Comparison of ENCODE assay signal across 8 cellular contexts in the genomic region with DNA sequence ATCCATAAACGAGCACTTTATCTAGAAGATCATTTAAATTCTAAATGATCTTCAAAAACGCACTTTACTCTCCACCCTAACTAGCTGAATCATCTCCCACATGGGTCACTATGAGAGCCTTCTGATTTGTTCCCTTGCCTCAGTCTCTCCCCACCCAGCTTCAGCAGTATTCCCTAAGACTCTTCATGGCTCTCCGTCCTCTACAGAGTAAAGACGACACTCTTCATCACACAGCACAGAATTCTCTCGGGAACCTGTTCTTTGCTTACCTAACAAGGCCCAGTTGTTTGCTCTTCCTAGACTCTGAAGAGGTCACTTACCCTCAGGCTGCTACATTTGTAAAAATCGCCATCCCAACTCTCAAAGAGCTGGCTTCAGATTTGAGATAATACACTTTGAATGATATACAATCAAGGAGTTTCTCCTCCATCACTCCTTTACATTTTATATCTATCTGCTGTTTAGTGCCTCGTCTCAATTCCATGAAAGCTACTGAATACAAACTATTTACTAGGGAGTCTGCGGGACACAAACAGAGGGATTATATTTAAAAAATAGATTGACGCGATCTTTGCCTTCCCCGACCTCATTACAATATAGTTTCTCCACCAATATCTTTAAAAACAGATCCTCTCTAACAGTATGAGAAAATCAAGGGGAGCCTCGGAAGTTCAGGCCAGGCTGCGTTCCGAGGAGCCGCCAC. TPM values are rescaled to one million over a fixed set of nuclear protein-coding genes. Genes with fewer than 3 reads are reported as not detected.
DNase-seq lines count a peak whose midpoint lies in the region; ATAC-seq and TF ChIP-seq lines count a peak whose summit lies in the region.

No MANE protein-coding gene starts in this region.

- POLR2A ChIA-PET in Caco-2 (lab: Charles Lee), result interaction anchor here (0.6 to 2.1 kb wide), 3 partner anchors 18 to 1155 kb away, joined by 4 to 11 read pairs (median 5); a partner anchor contains a TSS

- H3K4me2 ChIP-seq in MM.1S (ENCODE audit: low read depth, low read length), result peak overlapping the region; percentile 82

- H3K36me3 ChIP-seq in Caco-2 (ENCODE audit: control insufficient read depth, insufficient read depth, low read length) (no peaks in the 10 kb centered on the region), MM.1S (replicated peaks; ENCODE audit: insufficient read depth, low read length) (no peaks in the 10 kb centered on the region; the same call in 1 of the 2 replicates)

- H3K9me3 ChIP-seq in Caco-2, result no peaks in the 10 kb centered on the region
- H3K9me3 ChIP-seq in MM.1S (replicated peaks; ENCODE audit: insufficient read depth, low read length), result no peaks in the 10 kb centered on the region

- no peaks in the 10 kb centered on the region for H3K9me3 Mint-ChIP-seq in Caco-2 (ENCODE audit: unreplicated experiment)
- H3K9me3 Mint-ChIP-seq in chondrocyte (ENCODE audit: low read depth), result no peaks in the 10 kb centered on the region
- no peaks in the 10 kb centered on the region for H3K9me3 Mint-ChIP-seq in natural killer cell

- H3K27ac Mint-ChIP-seq in Caco-2 (ENCODE audit: unreplicated experiment), result peak overlapping the region; percentile 93
- peak overlapping the region; percentile 99 for H3K27ac Mint-ChIP-seq in chondrocyte (ENCODE audit: unreplicated experiment)
- H3K27ac Mint-ChIP-seq in natural killer cell, result peak overlapping the region; percentile 93 to 97

- TSS peak; percentile 86 for BruUV-seq in Caco-2 (replicated peaks; lab: Mats Ljungman, UMichigan)

- ATAC-seq in natural killer cell (no peak), HG02981 (IDR thresholded peaks at IDR 0.05; ENCODE audit: unreplicated experiment) (no peak), HG03439 (IDR thresholded peaks at IDR 0.05; ENCODE audit: unreplicated experiment) (no peak)

- peaks cover 5% of the 10 kb centered on the region; the same call in 1 of the 2 replicates for H3F3A ChIP-seq in MM.1S (ENCODE audit: insufficient read depth, low read length)

- intact Hi-C loops in Caco-2 (cut with micrococcal nuclease; ENCODE audit: unreplicated experiment), result loop anchor here (2.0 to 5.0 kb wide), 2 partner anchors 138 to 559 kb away; a partner anchor contains a TSS
- intact Hi-C loops in natural killer cell (cut with micrococcal nuclease), result loop anchor here (1.0 to 10.0 kb wide), 3 partner anchors 18 to 435 kb away; a partner anchor contains a TSS

- H3K36me3 Mint-ChIP-seq in Caco-2 (ENCODE audit: insufficient read depth, unreplicated experiment), result peaks cover 19% of the 10 kb centered on the region
- peaks cover 4% of the 10 kb centered on the region for H3K36me3 Mint-ChIP-seq in chondrocyte (ENCODE audit: low read depth)
- H3K36me3 Mint-ChIP-seq in natural killer cell, result no peaks in the 10 kb centered on the region

- peaks cover 10% of the 10 kb centered on the region for H3K4me1 Mint-ChIP-seq in Caco-2 (ENCODE audit: low read depth, unreplicated experiment)
- H3K4me1 Mint-ChIP-seq in chondrocyte (ENCODE audit: low read depth), result peaks cover 30% of the 10 kb centered on the region
- H3K4me1 Mint-ChIP-seq in natural killer cell, result peaks cover 38 to 42% of the 10 kb centered on the region in 2 donors

- peak overlapping the region; percentile 75 for H3K4me3 ChIP-seq in Caco-2 (ENCODE audit: low read depth, low read length)
- peak overlapping the region; percentile 73 for H3K4me3 ChIP-seq in MM.1S (ENCODE audit: low read length)

- no peaks in the 10 kb centered on the region for H3K27me3 Mint-ChIP-seq in Caco-2 (ENCODE audit: insufficient read depth, unreplicated experiment)
- H3K27me3 Mint-ChIP-seq in chondrocyte (ENCODE audit: low read depth), result no peaks in the 10 kb centered on the region
- no peaks in the 10 kb centered on the region for H3K27me3 Mint-ChIP-seq in natural killer cell (ENCODE audit: low read depth in 2 of 2)

- no peak for DNase-seq in Caco-2
- DNase-seq in MM.1S, result no peak
- no peak for DNase-seq in chondrocyte (ENCODE audit: low spot score)
- no peak for DNase-seq in natural killer cell
- no peak for DNase-seq in NCI-H226
- DNase-seq in NCI-H524 (lab: John Stamatoyannopoulos, UW), result no peak

- H3K4me1 ChIP-seq in Caco-2 (0 out of 2 replicates have a peak, but pooled peaks cover 10% of the 10 kb centered on the region), MM.1S (ENCODE audit: low read length) (0 out of 2 replicates have a peak, but pooled peaks cover 11% of the 10 kb centered on the region)

- peak overlapping the region; percentile 98 for H3K9ac ChIP-seq in MM.1S (ENCODE audit: low read length)

- peak overlapping the region; percentile 85 for H3K4me3 Mint-ChIP-seq in Caco-2 (ENCODE audit: unreplicated experiment)
- peak overlapping the region; percentile 92 for H3K4me3 Mint-ChIP-seq in chondrocyte (ENCODE audit: unreplicated experiment)
- peak overlapping the region; percentile 98 for H3K4me3 Mint-ChIP-seq in natural killer cell

- peak overlapping the region; percentile 88; the same call in 1 of the 2 replicates for H3K27ac ChIP-seq in MM.1S (ENCODE audit: low read length)

- TF ChIP-seq CTCF in Caco-2 (IDR thresholded peaks at IDR 0.05; ENCODE audit: insufficient read depth in 1 of 2, low read depth in 1 of 2, low read length in 1 of 2, severe bottlenecking in 1 of 2, unreplicated experiment in 1 of 2) (no peak), MM.1S (IDR thresholded peaks at IDR 0.05; ENCODE audit: low read length) (no peak), chondrocyte (IDR thresholded peaks at IDR 0.05) (no peak), natural killer cell (IDR thresholded peaks at IDR 0.05) (no peak)

- H3K79me2 ChIP-seq in MM.1S (ENCODE audit: low read length), result peaks cover 35% of the 10 kb centered on the region

- H3K27me3 ChIP-seq in Caco-2 (replicated peaks; ENCODE audit: control insufficient read depth, insufficient read depth, low read length), result no peaks in the 10 kb centered on the region
- no peaks in the 10 kb centered on the region for H3K27me3 ChIP-seq in MM.1S (replicated peaks; ENCODE audit: insufficient read depth, low read length)

- no peaks in the 10 kb centered on the region for H4K20me1 ChIP-seq in MM.1S (ENCODE audit: insufficient read depth, low read length)

- no peaks in the 10 kb centered on the region for H3K9me2 ChIP-seq in MM.1S (replicated peaks; ENCODE audit: insufficient read depth, low read length)

- CTCF ChIA-PET in Caco-2 (lab: Charles Lee), result interaction anchor here (2.3 kb wide), 1 partner anchor 140 kb away, joined by 8 read pairs; a partner anchor contains a TSS

- H2AFZ ChIP-seq in MM.1S (ENCODE audit: low read length), result peak overlapping the region; percentile 42

RNA-seq across cellular contexts. Expression of a gene that starts 0.5 kb away (rescaled TPM):
- total RNA-seq in Caco-2 (2022), result 49.9 and 55.3 TPM in 2 replicates
- total RNA-seq in chondrocyte, result 26.0 to 40.4 TPM (median 28.8 TPM) in 3 replicates
- 10 to 100 TPM; 70.2 to 83.7 (median 72.0) TPM for total RNA-seq in natural killer cell

RNA-seq across cellular contexts. Expression of a gene that starts 18.5 kb away (rescaled TPM):
- total RNA-seq in Caco-2 (2022), result 24.3 and 25.0 TPM in 2 replicates
- total RNA-seq in chondrocyte, result 12.0 to 16.0 TPM (median 12.3 TPM) in 3 replicates
- 10 to 100 TPM; 33.2 to 44.4 (median 34.3) TPM for total RNA-seq in natural killer cell

RNA-seq across cellular contexts. Expression of a gene that starts 18.5 kb away (rescaled TPM):
- total RNA-seq in Caco-2 (2022) (1.5 and 1.8 TPM in 2 replicates), chondrocyte (2.1 to 3.0 TPM (median 2.1 TPM) in 3 replicates), natural killer cell (1 to 10 TPM; 4.1 to 4.7 (median 4.3) TPM)
